27 cellular contexts compared by ENCODE assay signal in genomic region chr7:111864291-111864976, GRCh38.
DNase-seq lines count a peak whose midpoint lies in the region; ATAC-seq, FAIRE-seq and TF ChIP-seq lines count a peak whose summit lies in the region.
"Had no signal": no experiment of that assay in that cellular context is flagged by ENCODE, and none has a peak within 500 bp of the region (broad histone marks: within the 10 kb centered on the region; RNA-seq: fewer than 3 reads in every experiment).

No MANE protein-coding gene starts in this region.

- H3K4me3 ChIP-seq in astrocyte (ENCODE audit: insufficient read depth, low read depth, low read length) = no peak overlapping the region
- H3K4me3 ChIP-seq in esophagus muscularis mucosa = no peak overlapping the region
- H3K4me3 ChIP-seq in sigmoid colon = no peak overlapping the region
- no peak overlapping the region for H3K4me3 ChIP-seq in PC-3 (ENCODE audit: low read length)
- H3K4me3 ChIP-seq: K562, PC-9, SJCRH30 had no signal

- BruUV-seq in PC-3 (replicated peaks; lab: Mats Ljungman, UMichigan) = no TSS peak

- H3K27ac ChIP-seq in astrocyte (ENCODE audit: low read depth, low read length) (no peak overlapping the region), esophagus muscularis mucosa (replicated peaks in 1 of 4) (peak overlapping the region in 1 of 4 donors; percentile 14), sigmoid colon (peak overlapping the region; percentile 5 to 47 (median 27)), PC-3 (ENCODE audit: low read length) (no peak overlapping the region)
- H3K27ac ChIP-seq: PC-9, SJCRH30 had no signal

- FAIRE-seq in astrocyte (lab: Jason Lieb, UNC) = no peak
- FAIRE-seq: GM12891, H54, HepG2 had no signal

- H2AFZ ChIP-seq in astrocyte (ENCODE audit: low read depth, low read length) (no peak overlapping the region), PC-3 (ENCODE audit: low read length) (no peak overlapping the region)
- H2AFZ ChIP-seq: PC-9 had no signal

- 65% methylated on average over 8 of the region's 8 CpGs for WGBS in esophagus muscularis mucosa
- WGBS in sigmoid colon, 2 donors = 89 to 94% methylated on average over 8 of the region's 8 CpGs

- no peak overlapping the region for H3K27ac Mint-ChIP-seq in astrocyte (ENCODE audit: unreplicated experiment)
- H3K27ac Mint-ChIP-seq in activated CD8-positive, alpha-beta T cell treated with anti-CD3 and anti-CD28 coated beads for 36 hours = no peak overlapping the region

- no peak overlapping the region for H3K4me3 Mint-ChIP-seq in astrocyte (ENCODE audit: unreplicated experiment)
- no peak overlapping the region for H3K4me3 Mint-ChIP-seq in activated CD8-positive, alpha-beta T cell treated with anti-CD3 and anti-CD28 coated beads for 36 hours

- intact Hi-C loops in esophagus muscularis mucosa (cut with DNase I) = loop anchor here (10.0 kb wide), 1 partner anchor 100 kb away; no protein-coding TSS in a partner anchor
- intact Hi-C loops in head of caudate nucleus (cut with DNase I) = no loop called here
- intact Hi-C loops in sigmoid colon (cut with DNase I) = loop anchor here (10.0 kb wide), 1 partner anchor 110 kb away; no protein-coding TSS in a partner anchor
- intact Hi-C loops in activated CD8-positive, alpha-beta T cell treated with anti-CD3 and anti-CD28 coated beads for 36 hours (cut with micrococcal nuclease) = no loop called here
- intact Hi-C loops in PC-3 (cut with micrococcal nuclease) = no loop called here

- H3K4me1 ChIP-seq in astrocyte (ENCODE audit: insufficient read depth, low read length) (no peaks in the 10 kb centered on the region), esophagus muscularis mucosa (peaks cover 0 to 21% (median 4%) of the 10 kb centered on the region in 4 donors), sigmoid colon (peaks cover 0 to 16% (median 7%) of the 10 kb centered on the region in 4 donors), PC-3 (ENCODE audit: insufficient read depth, low read length) (no peaks in the 10 kb centered on the region)
- H3K4me1 ChIP-seq: SJCRH30 had no signal

- H3K36me3 Mint-ChIP-seq in astrocyte (ENCODE audit: low read depth, unreplicated experiment) = peaks cover 22% of the 10 kb centered on the region
- no peaks in the 10 kb centered on the region for H3K36me3 Mint-ChIP-seq in activated CD8-positive, alpha-beta T cell treated with anti-CD3 and anti-CD28 coated beads for 36 hours (ENCODE audit: low read depth)

- DNase-seq in astrocyte (ENCODE audit: low read depth) = peak; percentile 16
- DNase-seq in esophagus muscularis mucosa (ENCODE audit: extremely low spot score) = peak; percentile 19
- peak in 22 of 42 donors; percentile 19 to 74 (median 46) for DNase-seq in head of caudate nucleus
- no peak for DNase-seq in sigmoid colon
- no peak for DNase-seq in central memory CD4-positive, alpha-beta T cell
- DNase-seq in activated CD8-positive, alpha-beta T cell treated with anti-CD3 and anti-CD28 coated beads for 36 hours = no peak
- no peak for DNase-seq in NCI-H2171 treated with DMSO at 0.1 percent for 48 hours (lab: John Stamatoyannopoulos, UW)
- DNase-seq in PC-3 = no peak
- DNase-seq: 8988T, Calu3, DMS79 treated with DMSO at 0.1 percent for 48 hours, GF-D8, Kasumi-1, NCI-H1105, NCI-H146, NCI-H1930, NCI-H2107, NCI-H446, NCI-H524 treated with DMSO at 0.1 percent for 48 hours, NCI-H774, PC-9, SJCRH30 had no signal

- H3K4me2 ChIP-seq in astrocyte (ENCODE audit: low read length) (no peak overlapping the region), PC-3 (ENCODE audit: low read length) (no peak overlapping the region)
- H3K4me2 ChIP-seq: PC-9 had no signal

- CTCF ChIA-PET in activated CD8-positive, alpha-beta T cell treated with anti-CD3 and anti-CD28 coated beads for 36 hours (lab: Charles Lee) = no interaction called here
- CTCF ChIA-PET in PC-3 (lab: Charles Lee) = no interaction called here

- H3K9me3 ChIP-seq in astrocyte (ENCODE audit: insufficient read depth, low read depth, low read length) = no peaks in the 10 kb centered on the region
- no peaks in the 10 kb centered on the region for H3K9me3 ChIP-seq in esophagus muscularis mucosa
- H3K9me3 ChIP-seq in sigmoid colon = no peaks in the 10 kb centered on the region
- H3K9me3 ChIP-seq in PC-3 (ENCODE audit: low read length) = no peaks in the 10 kb centered on the region
- H3K9me3 ChIP-seq: SJCRH30 had no signal

- H3K27me3 ChIP-seq in astrocyte (ENCODE audit: insufficient read depth, low read length) (no peaks in the 10 kb centered on the region), esophagus muscularis mucosa (no peaks in the 10 kb centered on the region), sigmoid colon (no peaks in the 10 kb centered on the region), PC-3 (ENCODE audit: low read length) (no peaks in the 10 kb centered on the region)
- H3K27me3 ChIP-seq: SJCRH30 had no signal

- no peaks in the 10 kb centered on the region for H3K9me2 ChIP-seq in PC-3 (replicated peaks; ENCODE audit: low read length)

- H3K9ac ChIP-seq in astrocyte (ENCODE audit: low read length) (no peak overlapping the region), PC-3 (ENCODE audit: low read length) (no peak overlapping the region)

- POLR2A ChIA-PET in activated CD8-positive, alpha-beta T cell treated with anti-CD3 and anti-CD28 coated beads for 36 hours (lab: Charles Lee) = no interaction called here
- POLR2A ChIA-PET in PC-3 (lab: Charles Lee; ENCODE audit: unreplicated experiment) = no interaction called here

- no peak for ATAC-seq in activated CD8-positive, alpha-beta T cell treated with anti-CD3 and anti-CD28 coated beads for 36 hours
- no peak for ATAC-seq in PC-3
- ATAC-seq: HepG2, K562, Right ventricle myocardium inferior had no signal

- no peaks in the 10 kb centered on the region for H3K9me3 Mint-ChIP-seq in astrocyte (ENCODE audit: unreplicated experiment)
- H3K9me3 Mint-ChIP-seq in activated CD8-positive, alpha-beta T cell treated with anti-CD3 and anti-CD28 coated beads for 36 hours = no peaks in the 10 kb centered on the region

- H3F3A ChIP-seq in PC-3 (ENCODE audit: low read length, unreplicated experiment) = no peaks in the 10 kb centered on the region

- no peak for TF ChIP-seq CTCF in astrocyte (IDR thresholded peaks at IDR 0.05; ENCODE audit: insufficient read depth, low read depth, low read length)
- no peak for TF ChIP-seq CTCF in esophagus muscularis mucosa (IDR thresholded peaks at IDR 0.05)
- no peak for TF ChIP-seq CTCF in sigmoid colon (IDR thresholded peaks at IDR 0.05)
- no peak for TF ChIP-seq CTCF in activated CD8-positive, alpha-beta T cell treated with anti-CD3 and anti-CD28 coated beads for 36 hours (IDR thresholded peaks at IDR 0.05)
- TF ChIP-seq CTCF in PC-3 (conservative IDR thresholded peaks at IDR 0.05; ENCODE audit: low read depth, low read length) = no peak

- H3K4me1 Mint-ChIP-seq in astrocyte (ENCODE audit: low read depth, unreplicated experiment) = no peaks in the 10 kb centered on the region
- H3K4me1 Mint-ChIP-seq in activated CD8-positive, alpha-beta T cell treated with anti-CD3 and anti-CD28 coated beads for 36 hours (ENCODE audit: low read depth) = no peaks in the 10 kb centered on the region

- TF ChIP-seq EP300 in esophagus muscularis mucosa (IDR thresholded peaks at IDR 0.05) (no peak), sigmoid colon (IDR thresholded peaks at IDR 0.05) (no peak)

- H3K36me3 ChIP-seq in astrocyte (ENCODE audit: insufficient read depth, low read length) (no peaks in the 10 kb centered on the region), esophagus muscularis mucosa (peaks cover 0 to 48% (median 13%) of the 10 kb centered on the region in 4 donors), sigmoid colon (peaks cover 0 to 6% (median 0%) of the 10 kb centered on the region in 4 donors), PC-3 (ENCODE audit: low read depth, low read length) (peaks cover 4% of the 10 kb centered on the region; the same call in 1 of the 2 replicates)
- H3K36me3 ChIP-seq: SJCRH30 had no signal

- H4K20me1 ChIP-seq in astrocyte (ENCODE audit: insufficient read depth, low read length) (no peaks in the 10 kb centered on the region), PC-3 (ENCODE audit: low read length) (no peaks in the 10 kb centered on the region)

- H3K79me2 ChIP-seq in astrocyte (ENCODE audit: insufficient read depth, low read length) (no peaks in the 10 kb centered on the region), PC-3 (ENCODE audit: low read length) (no peaks in the 10 kb centered on the region)

- no peak for TF ChIP-seq POLR2A in esophagus muscularis mucosa (IDR thresholded peaks at IDR 0.05; ENCODE audit: low read depth)
- no peak for TF ChIP-seq POLR2A in sigmoid colon (IDR thresholded peaks at IDR 0.05)

- no peaks in the 10 kb centered on the region for H3K27me3 Mint-ChIP-seq in astrocyte (ENCODE audit: low read depth, unreplicated experiment)
- peaks cover 3% of the 10 kb centered on the region for H3K27me3 Mint-ChIP-seq in activated CD8-positive, alpha-beta T cell treated with anti-CD3 and anti-CD28 coated beads for 36 hours

Comparison
In these comparisons a context has a peak if more than half of its experiments do, and no peak if none do; other contexts are left out.
1. DNase-seq: peak in astrocyte (single experiment), esophagus muscularis mucosa (single experiment) and head of caudate nucleus (22 of 42); none in sigmoid colon (single experiment), central memory CD4-positive, alpha-beta T cell (single experiment), activated CD8-positive, alpha-beta T cell treated with anti-CD3 and anti-CD28 coated beads for 36 hours (single experiment), NCI-H2171 treated with DMSO at 0.1 percent for 48 hours (single experiment) and PC-3 (single experiment).
2. H3K27ac ChIP-seq: peak in sigmoid colon (4 of 4); none in astrocyte (single experiment) and PC-3 (single experiment).
3. intact Hi-C loops: an anchor here in esophagus muscularis mucosa (10.0 kb wide) and sigmoid colon (10.0 kb wide); none called in head of caudate nucleus, activated CD8-positive, alpha-beta T cell treated with anti-CD3 and anti-CD28 coated beads for 36 hours and PC-3.